In the genomic region with DNA sequence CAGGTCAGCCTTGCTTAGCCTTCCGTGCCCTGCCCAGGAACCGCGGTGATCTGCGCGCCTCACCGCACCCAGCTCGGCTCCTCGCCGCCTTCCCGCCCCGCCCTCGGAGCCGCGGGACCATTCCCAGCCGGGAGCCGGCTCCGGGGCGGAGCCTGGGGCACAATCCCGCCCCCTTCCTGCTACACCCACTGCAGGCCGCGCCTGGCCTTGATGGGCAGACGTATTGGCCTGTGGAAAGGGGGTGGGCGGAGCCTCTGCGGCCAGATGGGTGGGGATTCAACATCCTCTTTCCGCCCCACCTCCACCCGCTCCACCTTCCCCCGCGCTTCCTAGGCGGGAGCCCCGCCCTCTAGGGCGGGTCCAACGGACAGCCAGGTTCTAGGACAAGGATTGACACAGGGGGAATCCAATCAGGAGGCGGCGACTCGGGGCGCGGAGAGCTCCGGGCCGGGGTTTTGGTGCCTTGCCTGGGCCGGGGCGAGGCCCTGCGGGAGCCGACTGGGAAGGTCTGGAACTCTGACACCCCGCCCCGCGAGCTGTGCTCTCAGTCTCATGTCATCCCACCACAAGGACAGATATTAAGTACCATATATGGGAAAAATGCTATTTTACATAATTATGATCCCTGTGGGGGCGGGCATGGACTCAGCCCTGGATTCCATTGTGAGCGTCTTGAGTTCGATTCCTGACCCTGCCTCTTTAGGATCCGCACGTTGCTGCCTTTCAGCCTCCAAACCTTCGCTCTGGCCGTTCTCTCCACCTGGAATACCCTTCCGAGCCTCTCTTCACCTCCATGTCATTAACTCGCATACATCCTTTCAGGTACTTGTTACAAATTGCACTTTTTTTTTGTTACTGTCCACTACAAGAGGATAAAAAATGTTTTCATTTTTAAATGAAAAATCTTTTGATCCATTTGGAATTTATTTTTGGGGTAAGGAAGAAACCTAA, we compare ENCODE assay signal across 1 cellular context.
TF ChIP-seq lines count a peak whose summit lies in the region.

A gene (minus strand): TSS at position 54 of the 951 bp plus-strand sequence. CDS start 38,731 bp downstream, outside the sequence.

TF ChIP-seq in HEK293, 187 proteins besides CTCF, POLR2A, EP300 and RAD21 (continued from another document and continues in another):
- TF ChIP-seq, protein P1, sequence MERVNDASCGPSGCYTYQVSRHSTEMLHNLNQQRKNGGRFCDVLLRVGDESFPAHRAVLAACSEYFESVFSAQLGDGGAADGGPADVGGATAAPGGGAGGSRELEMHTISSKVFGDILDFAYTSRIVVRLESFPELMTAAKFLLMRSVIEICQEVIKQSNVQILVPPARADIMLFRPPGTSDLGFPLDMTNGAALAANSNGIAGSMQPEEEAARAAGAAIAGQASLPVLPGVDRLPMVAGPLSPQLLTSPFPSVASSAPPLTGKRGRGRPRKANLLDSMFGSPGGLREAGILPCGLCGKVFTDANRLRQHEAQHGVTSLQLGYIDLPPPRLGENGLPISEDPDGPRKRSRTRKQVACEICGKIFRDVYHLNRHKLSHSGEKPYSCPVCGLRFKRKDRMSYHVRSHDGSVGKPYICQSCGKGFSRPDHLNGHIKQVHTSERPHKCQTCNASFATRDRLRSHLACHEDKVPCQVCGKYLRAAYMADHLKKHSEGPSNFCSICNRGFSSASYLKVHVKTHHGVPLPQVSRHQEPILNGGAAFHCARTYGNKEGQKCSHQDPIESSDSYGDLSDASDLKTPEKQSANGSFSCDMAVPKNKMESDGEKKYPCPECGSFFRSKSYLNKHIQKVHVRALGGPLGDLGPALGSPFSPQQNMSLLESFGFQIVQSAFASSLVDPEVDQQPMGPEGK (tag by site-specific recombination; IDR thresholded peaks at IDR 0.05) = peak; percentile 83
- TF ChIP-seq, protein P2, sequence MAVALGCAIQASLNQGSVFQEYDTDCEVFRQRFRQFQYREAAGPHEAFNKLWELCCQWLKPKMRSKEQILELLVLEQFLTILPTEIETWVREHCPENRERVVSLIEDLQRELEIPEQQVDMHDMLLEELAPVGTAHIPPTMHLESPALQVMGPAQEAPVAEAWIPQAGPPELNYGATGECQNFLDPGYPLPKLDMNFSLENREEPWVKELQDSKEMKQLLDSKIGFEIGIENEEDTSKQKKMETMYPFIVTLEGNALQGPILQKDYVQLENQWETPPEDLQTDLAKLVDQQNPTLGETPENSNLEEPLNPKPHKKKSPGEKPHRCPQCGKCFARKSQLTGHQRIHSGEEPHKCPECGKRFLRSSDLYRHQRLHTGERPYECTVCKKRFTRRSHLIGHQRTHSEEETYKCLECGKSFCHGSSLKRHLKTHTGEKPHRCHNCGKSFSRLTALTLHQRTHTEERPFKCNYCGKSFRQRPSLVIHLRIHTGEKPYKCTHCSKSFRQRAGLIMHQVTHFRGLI (tag by site-specific recombination; IDR thresholded peaks at IDR 0.05) = peak; percentile 12; the same call in 1 of the 2 replicates
- TF ChIP-seq, protein P3, sequence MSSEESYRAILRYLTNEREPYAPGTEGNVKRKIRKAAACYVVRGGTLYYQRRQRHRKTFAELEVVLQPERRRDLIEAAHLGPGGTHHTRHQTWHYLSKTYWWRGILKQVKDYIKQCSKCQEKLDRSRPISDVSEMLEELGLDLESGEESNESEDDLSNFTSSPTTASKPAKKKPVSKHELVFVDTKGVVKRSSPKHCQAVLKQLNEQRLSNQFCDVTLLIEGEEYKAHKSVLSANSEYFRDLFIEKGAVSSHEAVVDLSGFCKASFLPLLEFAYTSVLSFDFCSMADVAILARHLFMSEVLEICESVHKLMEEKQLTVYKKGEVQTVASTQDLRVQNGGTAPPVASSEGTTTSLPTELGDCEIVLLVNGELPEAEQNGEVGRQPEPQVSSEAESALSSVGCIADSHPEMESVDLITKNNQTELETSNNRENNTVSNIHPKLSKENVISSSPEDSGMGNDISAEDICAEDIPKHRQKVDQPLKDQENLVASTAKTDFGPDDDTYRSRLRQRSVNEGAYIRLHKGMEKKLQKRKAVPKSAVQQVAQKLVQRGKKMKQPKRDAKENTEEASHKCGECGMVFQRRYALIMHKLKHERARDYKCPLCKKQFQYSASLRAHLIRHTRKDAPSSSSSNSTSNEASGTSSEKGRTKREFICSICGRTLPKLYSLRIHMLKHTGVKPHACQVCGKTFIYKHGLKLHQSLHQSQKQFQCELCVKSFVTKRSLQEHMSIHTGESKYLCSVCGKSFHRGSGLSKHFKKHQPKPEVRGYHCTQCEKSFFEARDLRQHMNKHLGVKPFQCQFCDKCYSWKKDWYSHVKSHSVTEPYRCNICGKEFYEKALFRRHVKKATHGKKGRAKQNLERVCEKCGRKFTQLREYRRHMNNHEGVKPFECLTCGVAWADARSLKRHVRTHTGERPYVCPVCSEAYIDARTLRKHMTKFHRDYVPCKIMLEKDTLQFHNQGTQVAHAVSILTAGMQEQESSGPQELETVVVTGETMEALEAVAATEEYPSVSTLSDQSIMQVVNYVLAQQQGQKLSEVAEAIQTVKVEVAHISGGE (tag by site-specific recombination; conservative IDR thresholded peaks at IDR 0.05; ENCODE audit: low read depth) = no peak
- TF ChIP-seq, protein P4, sequence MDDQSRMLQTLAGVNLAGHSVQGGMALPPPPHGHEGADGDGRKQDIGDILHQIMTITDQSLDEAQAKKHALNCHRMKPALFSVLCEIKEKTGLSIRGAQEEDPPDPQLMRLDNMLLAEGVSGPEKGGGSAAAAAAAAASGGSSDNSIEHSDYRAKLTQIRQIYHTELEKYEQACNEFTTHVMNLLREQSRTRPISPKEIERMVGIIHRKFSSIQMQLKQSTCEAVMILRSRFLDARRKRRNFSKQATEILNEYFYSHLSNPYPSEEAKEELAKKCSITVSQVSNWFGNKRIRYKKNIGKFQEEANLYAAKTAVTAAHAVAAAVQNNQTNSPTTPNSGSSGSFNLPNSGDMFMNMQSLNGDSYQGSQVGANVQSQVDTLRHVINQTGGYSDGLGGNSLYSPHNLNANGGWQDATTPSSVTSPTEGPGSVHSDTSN (CRISPR knock-in tag; IDR thresholded peaks at IDR 0.05) = peak; percentile 98
- 0 out of 2 replicates have a peak, but pooled peaks have one; percentile 31 for TF ChIP-seq KLF10 (tag by site-specific recombination; IDR thresholded peaks at IDR 0.05)
- peak; percentile 59 for TF ChIP-seq ZNF629 (tag by site-specific recombination; IDR thresholded peaks at IDR 0.05)
- peak; percentile 86 for TF ChIP-seq ZNF600 (tag by site-specific recombination; IDR thresholded peaks at IDR 0.05)
- peak; percentile 98 for TF ChIP-seq IKZF3 (tag by site-specific recombination; IDR thresholded peaks at IDR 0.05)
- peak; percentile 86 for TF ChIP-seq KLF16 (tag by site-specific recombination; IDR thresholded peaks at IDR 0.05)
- peak; percentile 78 for TF ChIP-seq ZBTB8A (tag by site-specific recombination; IDR thresholded peaks at IDR 0.05)
- peak; percentile 58 for TF ChIP-seq ZNF335 (tag by site-specific recombination; conservative IDR thresholded peaks at IDR 0.05)
- TF ChIP-seq ZNF785 (tag by site-specific recombination; IDR thresholded peaks at IDR 0.05) = peak; percentile 63; the same call in 1 of the 2 replicates
- no peak for TF ChIP-seq TCF7L2 (IDR thresholded peaks at IDR 0.05; ENCODE audit: borderline replicate concordance, low read depth, low read length)
- TF ChIP-seq, protein P5, sequence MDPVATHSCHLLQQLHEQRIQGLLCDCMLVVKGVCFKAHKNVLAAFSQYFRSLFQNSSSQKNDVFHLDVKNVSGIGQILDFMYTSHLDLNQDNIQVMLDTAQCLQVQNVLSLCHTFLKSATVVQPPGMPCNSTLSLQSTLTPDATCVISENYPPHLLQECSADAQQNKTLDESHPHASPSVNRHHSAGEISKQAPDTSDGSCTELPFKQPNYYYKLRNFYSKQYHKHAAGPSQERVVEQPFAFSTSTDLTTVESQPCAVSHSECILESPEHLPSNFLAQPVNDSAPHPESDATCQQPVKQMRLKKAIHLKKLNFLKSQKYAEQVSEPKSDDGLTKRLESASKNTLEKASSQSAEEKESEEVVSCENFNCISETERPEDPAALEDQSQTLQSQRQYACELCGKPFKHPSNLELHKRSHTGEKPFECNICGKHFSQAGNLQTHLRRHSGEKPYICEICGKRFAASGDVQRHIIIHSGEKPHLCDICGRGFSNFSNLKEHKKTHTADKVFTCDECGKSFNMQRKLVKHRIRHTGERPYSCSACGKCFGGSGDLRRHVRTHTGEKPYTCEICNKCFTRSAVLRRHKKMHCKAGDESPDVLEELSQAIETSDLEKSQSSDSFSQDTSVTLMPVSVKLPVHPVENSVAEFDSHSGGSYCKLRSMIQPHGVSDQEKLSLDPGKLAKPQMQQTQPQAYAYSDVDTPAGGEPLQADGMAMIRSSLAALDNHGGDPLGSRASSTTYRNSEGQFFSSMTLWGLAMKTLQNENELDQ (tag by site-specific recombination; IDR thresholded peaks at IDR 0.05; ENCODE audit: low read depth) = no peak
- TF ChIP-seq ZNF341 (tag by site-specific recombination; IDR thresholded peaks at IDR 0.05; ENCODE audit: low read depth) = peak; percentile 95
- 0 out of 2 replicates have a peak, but pooled peaks have one; percentile 44 for TF ChIP-seq ZFP69B (tag by site-specific recombination; IDR thresholded peaks at IDR 0.05)
- 0 out of 2 replicates have a peak, but pooled peaks have one; percentile 18 for TF ChIP-seq WT1 (tag by site-specific recombination; IDR thresholded peaks at IDR 0.05)
- no peak for TF ChIP-seq ZFP3 (tag by site-specific recombination; IDR thresholded peaks at IDR 0.05; ENCODE audit: low read depth)
- peak; percentile 97 for TF ChIP-seq SP2 (tag by site-specific recombination; IDR thresholded peaks at IDR 0.05)
- TF ChIP-seq, protein P6, sequence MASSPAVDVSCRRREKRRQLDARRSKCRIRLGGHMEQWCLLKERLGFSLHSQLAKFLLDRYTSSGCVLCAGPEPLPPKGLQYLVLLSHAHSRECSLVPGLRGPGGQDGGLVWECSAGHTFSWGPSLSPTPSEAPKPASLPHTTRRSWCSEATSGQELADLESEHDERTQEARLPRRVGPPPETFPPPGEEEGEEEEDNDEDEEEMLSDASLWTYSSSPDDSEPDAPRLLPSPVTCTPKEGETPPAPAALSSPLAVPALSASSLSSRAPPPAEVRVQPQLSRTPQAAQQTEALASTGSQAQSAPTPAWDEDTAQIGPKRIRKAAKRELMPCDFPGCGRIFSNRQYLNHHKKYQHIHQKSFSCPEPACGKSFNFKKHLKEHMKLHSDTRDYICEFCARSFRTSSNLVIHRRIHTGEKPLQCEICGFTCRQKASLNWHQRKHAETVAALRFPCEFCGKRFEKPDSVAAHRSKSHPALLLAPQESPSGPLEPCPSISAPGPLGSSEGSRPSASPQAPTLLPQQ (tag by site-specific recombination; IDR thresholded peaks at IDR 0.05) = peak; percentile 20; the same call in 1 of the 2 replicates
- peak; percentile 27; the same call in 1 of the 2 replicates for TF ChIP-seq ZNF10 (tag by site-specific recombination; IDR thresholded peaks at IDR 0.05)
- TF ChIP-seq ZNF670 (tag by site-specific recombination; IDR thresholded peaks at IDR 0.05; ENCODE audit: low read depth) = no peak
- TF ChIP-seq ZNF76 (tag by site-specific recombination; IDR thresholded peaks at IDR 0.05; ENCODE audit: borderline replicate concordance, low read depth) = peak; percentile 37; the same call in 1 of the 2 replicates
- no peak for TF ChIP-seq ZNF266 (tag by site-specific recombination; IDR thresholded peaks at IDR 0.05; ENCODE audit: low read depth)
- TF ChIP-seq ZNF202 (tag by site-specific recombination; IDR thresholded peaks at IDR 0.05; ENCODE audit: borderline replicate concordance) = no peak
- TF ChIP-seq, protein P7, sequence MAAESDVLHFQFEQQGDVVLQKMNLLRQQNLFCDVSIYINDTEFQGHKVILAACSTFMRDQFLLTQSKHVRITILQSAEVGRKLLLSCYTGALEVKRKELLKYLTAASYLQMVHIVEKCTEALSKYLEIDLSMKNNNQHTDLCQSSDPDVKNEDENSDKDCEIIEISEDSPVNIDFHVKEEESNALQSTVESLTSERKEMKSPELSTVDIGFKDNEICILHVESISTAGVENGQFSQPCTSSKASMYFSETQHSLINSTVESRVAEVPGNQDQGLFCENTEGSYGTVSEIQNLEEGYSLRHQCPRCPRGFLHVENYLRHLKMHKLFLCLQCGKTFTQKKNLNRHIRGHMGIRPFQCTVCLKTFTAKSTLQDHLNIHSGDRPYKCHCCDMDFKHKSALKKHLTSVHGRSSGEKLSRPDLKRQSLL (tag by site-specific recombination; IDR thresholded peaks at IDR 0.05) = peak; percentile 95
- TF ChIP-seq, protein P8, sequence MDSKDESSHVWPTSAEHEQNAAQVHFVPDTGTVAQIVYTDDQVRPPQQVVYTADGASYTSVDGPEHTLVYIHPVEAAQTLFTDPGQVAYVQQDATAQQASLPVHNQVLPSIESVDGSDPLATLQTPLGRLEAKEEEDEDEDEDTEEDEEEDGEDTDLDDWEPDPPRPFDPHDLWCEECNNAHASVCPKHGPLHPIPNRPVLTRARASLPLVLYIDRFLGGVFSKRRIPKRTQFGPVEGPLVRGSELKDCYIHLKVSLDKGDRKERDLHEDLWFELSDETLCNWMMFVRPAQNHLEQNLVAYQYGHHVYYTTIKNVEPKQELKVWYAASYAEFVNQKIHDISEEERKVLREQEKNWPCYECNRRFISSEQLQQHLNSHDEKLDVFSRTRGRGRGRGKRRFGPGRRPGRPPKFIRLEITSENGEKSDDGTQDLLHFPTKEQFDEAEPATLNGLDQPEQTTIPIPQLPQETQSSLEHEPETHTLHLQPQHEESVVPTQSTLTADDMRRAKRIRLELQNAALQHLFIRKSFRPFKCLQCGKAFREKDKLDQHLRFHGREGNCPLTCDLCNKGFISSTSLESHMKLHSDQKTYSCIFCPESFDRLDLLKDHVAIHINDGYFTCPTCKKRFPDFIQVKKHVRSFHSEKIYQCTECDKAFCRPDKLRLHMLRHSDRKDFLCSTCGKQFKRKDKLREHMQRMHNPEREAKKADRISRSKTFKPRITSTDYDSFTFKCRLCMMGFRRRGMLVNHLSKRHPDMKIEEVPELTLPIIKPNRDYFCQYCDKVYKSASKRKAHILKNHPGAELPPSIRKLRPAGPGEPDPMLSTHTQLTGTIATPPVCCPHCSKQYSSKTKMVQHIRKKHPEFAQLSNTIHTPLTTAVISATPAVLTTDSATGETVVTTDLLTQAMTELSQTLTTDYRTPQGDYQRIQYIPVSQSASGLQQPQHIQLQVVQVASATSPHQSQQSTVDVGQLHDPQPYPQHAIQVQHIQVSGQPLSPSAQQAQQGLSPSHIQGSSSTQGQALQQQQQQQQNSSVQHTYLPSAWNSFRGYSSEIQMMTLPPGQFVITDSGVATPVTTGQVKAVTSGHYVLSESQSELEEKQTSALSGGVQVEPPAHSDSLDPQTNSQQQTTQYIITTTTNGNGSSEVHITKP (tag by site-specific recombination; IDR thresholded peaks at IDR 0.05) = peak; percentile 81
- TF ChIP-seq ZNF248 (tag by site-specific recombination; IDR thresholded peaks at IDR 0.05) = no peak
- TF ChIP-seq ZNF701 (tag by site-specific recombination; IDR thresholded peaks at IDR 0.05) = no peak
- peak; percentile 79 for TF ChIP-seq GLIS2 (tag by site-specific recombination; IDR thresholded peaks at IDR 0.05)
- TF ChIP-seq ZXDB (tag by site-specific recombination; IDR thresholded peaks at IDR 0.05) = peak; percentile 72
- TF ChIP-seq ZEB2 (tag by site-specific recombination; IDR thresholded peaks at IDR 0.05) = peak; percentile 97
- TF ChIP-seq ZIC2 (tag by site-specific recombination; IDR thresholded peaks at IDR 0.05) = peak; percentile 46; the same call in 1 of the 2 replicates
- no peak for TF ChIP-seq ZNF610 (tag by site-specific recombination; IDR thresholded peaks at IDR 0.05; ENCODE audit: borderline replicate concordance)
- peak; percentile 59; the same call in 1 of the 2 replicates for TF ChIP-seq ZFHX2 (tag by site-specific recombination; conservative IDR thresholded peaks at IDR 0.05)
- peak; percentile 53; the same call in 1 of the 2 replicates for TF ChIP-seq FEZF1 (tag by site-specific recombination; IDR thresholded peaks at IDR 0.05)
- TF ChIP-seq BCL11B (tag by site-specific recombination; IDR thresholded peaks at IDR 0.05; ENCODE audit: low read depth) = peak; percentile 75
